8 cellular contexts compared by ENCODE assay signal in genomic region chr11:27183672-27184457, GRCh38.
A peak's percentile ranks its signal among the peaks of the same experiment; 100 is the strongest.
DNase-seq lines count a peak whose midpoint lies in the region; ATAC-seq and TF ChIP-seq lines count a peak whose summit lies in the region.

No MANE protein-coding gene starts in this region.

- H3K4me3 Mint-ChIP-seq in stimulated activated naive CD8-positive, alpha-beta T cell treated with anti-CD3 and anti-CD28 coated beads, Interleukin-15, amount 100 ng/mL, for 72 hours, result no peak overlapping the region

- no peaks in the 10 kb centered on the region for H3K9me3 Mint-ChIP-seq in stimulated activated naive CD8-positive, alpha-beta T cell treated with anti-CD3 and anti-CD28 coated beads, Interleukin-15, amount 100 ng/mL, for 72 hours

- H3K36me3 ChIP-seq in SJCRH30, result no peaks in the 10 kb centered on the region; the same call in 1 of the 2 replicates
- no peaks in the 10 kb centered on the region for H3K36me3 ChIP-seq in liver (ENCODE audit: control insufficient read depth in 4 of 4, insufficient read depth in 3 of 4, low read depth in 1 of 4, low read length in 3 of 4)

- H3K27me3 Mint-ChIP-seq in stimulated activated naive CD8-positive, alpha-beta T cell treated with anti-CD3 and anti-CD28 coated beads, Interleukin-15, amount 100 ng/mL, for 72 hours, result peaks cover 15% of the 10 kb centered on the region

- ATAC-seq in stimulated activated naive CD8-positive, alpha-beta T cell treated with anti-CD3 and anti-CD28 coated beads, Interleukin-15, amount 100 ng/mL, for 72 hours, result no peak

- peaks cover 11% of the 10 kb centered on the region for H3K4me1 ChIP-seq in SJCRH30
- peaks cover 6 to 31% (median 15%) of the 10 kb centered on the region in 4 donors for H3K4me1 ChIP-seq in liver (ENCODE audit: control insufficient read depth in 4 of 4, insufficient read depth in 4 of 4, low read length in 3 of 4)

- H3K27ac ChIP-seq in SJCRH30 (no peak overlapping the region), liver (ENCODE audit: low read depth in 1 of 2, low read length in 2 of 2) (no peak overlapping the region)

- H3K4me1 Mint-ChIP-seq in stimulated activated naive CD8-positive, alpha-beta T cell treated with anti-CD3 and anti-CD28 coated beads, Interleukin-15, amount 100 ng/mL, for 72 hours, result no peaks in the 10 kb centered on the region

- 8% methylated on average over 6 of the region's 6 CpGs for WGBS in liver

- TF ChIP-seq RAD21 in liver (IDR thresholded peaks at IDR 0.05), result peak; percentile 94

- no peak overlapping the region for H3K27ac Mint-ChIP-seq in stimulated activated naive CD8-positive, alpha-beta T cell treated with anti-CD3 and anti-CD28 coated beads, Interleukin-15, amount 100 ng/mL, for 72 hours

- in situ Hi-C loops in GM13976 (cut with MboI; ENCODE audit: low sequenced_read_pairs, unreplicated experiment), result loop anchor here (10.0 kb wide), 1 partner anchor 311 kb away; no protein-coding TSS in a partner anchor

- peak; percentile 55 for DNase-seq in AG20443 (ENCODE audit: low spot score)
- DNase-seq in GM13976 (ENCODE audit: low spot score), result peak; percentile 31
- no peak for DNase-seq in LNCaP clone FGC (ENCODE audit: low read depth)
- DNase-seq in SJCRH30, result peak; percentile 63 to 85
- peak; percentile 68 for DNase-seq in cerebellum (ENCODE audit: low spot score)
- peak; percentile 9 to 14 for DNase-seq in stimulated activated naive CD8-positive, alpha-beta T cell treated with anti-CD3 and anti-CD28 coated beads, Interleukin-15, amount 100 ng/mL, for 72 hours
- no peak for DNase-seq in UCSD-AML1 (lab: John Stamatoyannopoulos, UW; ENCODE audit: unreplicated experiment)

- no peak overlapping the region for H3K9ac ChIP-seq in liver (ENCODE audit: low read depth in 1 of 2, low read length in 2 of 2)

- H3K9me3 ChIP-seq in SJCRH30 (replicated peaks) (peaks cover 3% of the 10 kb centered on the region; the same call in 1 of the 2 replicates), liver (ENCODE audit: control insufficient read depth in 4 of 4, low read length in 3 of 4) (no peaks in the 10 kb centered on the region)

- no peaks in the 10 kb centered on the region for H3K27me3 ChIP-seq in SJCRH30
- H3K27me3 ChIP-seq in liver (ENCODE audit: control insufficient read depth in 4 of 4, insufficient read depth in 4 of 4, low read length in 3 of 4), result no peaks in the 10 kb centered on the region

- TF ChIP-seq CTCF in GM13976 (IDR thresholded peaks at IDR 0.05; ENCODE audit: borderline replicate concordance, control extremely low read depth, extremely low read depth, insufficient read depth, missing control alignments), result peak; percentile 53
- peak; percentile 78 for TF ChIP-seq CTCF in LNCaP clone FGC (IDR thresholded peaks at IDR 0.05; ENCODE audit: control insufficient read depth, extremely low read depth, insufficient read depth)
- peak; percentile 78 for TF ChIP-seq CTCF in liver (IDR thresholded peaks at IDR 0.05; ENCODE audit: low read depth, low read length, missing input control)

- no peak overlapping the region for H3K4me3 ChIP-seq in LNCaP clone FGC (ENCODE audit: low read depth, low read length)
- no peak overlapping the region for H3K4me3 ChIP-seq in SJCRH30
- peak overlapping the region in 2 of 3 donors; percentile 17 to 21 for H3K4me3 ChIP-seq in liver (ENCODE audit: low read depth in 1 of 3, low read length in 3 of 3)

TF ChIP-seq in liver, 16 proteins besides CTCF, POLR2A, EP300 and RAD21:
- TF ChIP-seq GABPA (IDR thresholded peaks at IDR 0.05 in 1 of 2, conservative IDR thresholded peaks at IDR 0.05 in 1 of 2) (no peak), NR2F2 (IDR thresholded peaks at IDR 0.05) (no peak), REST (IDR thresholded peaks at IDR 0.05) (no peak), RXRA (IDR thresholded peaks at IDR 0.05) (peak; percentile 75 to 77), FOXA1 (IDR thresholded peaks at IDR 0.05) (no peak), TAF1 (conservative IDR thresholded peaks at IDR 0.05) (no peak), JUND (IDR thresholded peaks at IDR 0.05) (no peak), EGR1 (IDR thresholded peaks at IDR 0.05; ENCODE audit: low read depth in 2 of 2) (no peak), HNF4A (conservative IDR thresholded peaks at IDR 0.05) (peak; percentile 62 to 68), HNF4G (IDR thresholded peaks at IDR 0.05) (no peak), MAX (IDR thresholded peaks at IDR 0.05) (no peak), SP1 (IDR thresholded peaks at IDR 0.05) (peak; percentile 50), ZBTB33 (IDR thresholded peaks at IDR 0.05) (no peak), FOXA2 (IDR thresholded peaks at IDR 0.05) (no peak)
TF ChIP-seq in liver: peak in this region for 3.

Comparison
In these comparisons a context has a peak if more than half of its experiments do, and no peak if none do; other contexts are left out.
1. DNase-seq: peak in AG20443 (single experiment), GM13976 (single experiment), SJCRH30 (2 of 2), cerebellum (single experiment) and stimulated activated naive CD8-positive, alpha-beta T cell treated with anti-CD3 and anti-CD28 coated beads, Interleukin-15, amount 100 ng/mL, for 72 hours (2 of 2); none in LNCaP clone FGC (single experiment) and UCSD-AML1 (single experiment).
2. H3K4me3 ChIP-seq: peak in liver (2 of 3); none in LNCaP clone FGC (single experiment) and SJCRH30 (single experiment).
3. Peak in every context shown above with its lines, with median percentiles within 50 percentile points of each other: CTCF ChIP-seq.